In the genomic region with DNA sequence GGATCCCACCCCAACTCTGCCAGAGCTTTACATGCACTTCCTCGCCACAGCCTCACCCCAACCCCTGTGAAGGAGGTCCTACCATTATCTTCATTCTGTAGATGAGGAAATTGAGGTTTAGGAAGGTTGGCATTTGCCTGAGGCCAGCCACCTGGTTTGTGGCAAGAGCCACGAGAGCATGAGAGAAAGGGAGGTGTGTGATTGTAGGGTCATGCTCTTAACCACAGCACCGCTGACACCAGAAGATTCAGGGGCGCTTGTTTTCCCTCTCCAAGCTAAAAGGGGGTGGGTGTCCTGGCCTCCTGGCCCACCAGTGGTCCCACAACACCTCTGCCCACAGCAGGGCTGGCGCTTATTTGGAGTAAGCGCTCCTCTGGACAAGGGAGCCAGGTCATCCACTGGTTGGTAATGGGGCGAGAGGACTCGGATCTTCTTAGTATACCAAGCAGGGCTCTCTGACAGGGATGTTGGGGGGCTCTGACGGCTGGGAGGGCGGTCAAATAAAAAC, we compare ENCODE assay signal across 16 cellular contexts. TPM values are rescaled to one million over a fixed set of nuclear protein-coding genes. Genes with fewer than 3 reads are reported as not detected.
DNase-seq lines count a peak whose midpoint lies in the region; FAIRE-seq and TF ChIP-seq lines count a peak whose summit lies in the region.
"Had no signal": no experiment of that assay in that cellular context is flagged by ENCODE, and none has a peak within 500 bp of the region (broad histone marks: within the 10 kb centered on the region; RNA-seq: fewer than 3 reads in every experiment).

No MANE protein-coding gene starts in this region.

- no peaks in the 10 kb centered on the region for H3F3A ChIP-seq in neural progenitor cell (ENCODE audit: low read depth)

- H2BK12ac ChIP-seq in H1 (ENCODE audit: low read depth, low read length) = no peak overlapping the region

- H3K14ac ChIP-seq in H1 (ENCODE audit: insufficient read length) = no peak overlapping the region

- TF ChIP-seq CTCF in Calu3 (IDR thresholded peaks at IDR 0.05; ENCODE audit: unreplicated experiment) = no peak
- TF ChIP-seq CTCF in H1 (IDR thresholded peaks at IDR 0.05; ENCODE audit: control extremely low read depth in 1 of 3, insufficient read depth in 1 of 3, low read depth in 1 of 3, low read length in 3 of 3) = no peak
- TF ChIP-seq CTCF in neural progenitor cell (IDR thresholded peaks at IDR 0.05) = no peak

- H2AK5ac ChIP-seq in H1 (ENCODE audit: low read depth, low read length) = no peak overlapping the region

- H3K23me2 ChIP-seq in H1 (ENCODE audit: low read depth, low read length) = peaks cover 2% of the 10 kb centered on the region; the same call in 1 of the 2 replicates

- intact Hi-C loops in Calu3 (cut with micrococcal nuclease; ENCODE audit: unreplicated experiment) = loop anchor here (1.0 to 5.0 kb wide), 2 partner anchors 61 to 82 kb away; a partner anchor contains a TSS

- no peaks in the 10 kb centered on the region for H3K36me3 ChIP-seq in H1 (ENCODE audit: control insufficient read depth in 2 of 4, insufficient read depth in 4 of 4, low read length in 3 of 4)
- no peaks in the 10 kb centered on the region for H3K36me3 ChIP-seq in neural progenitor cell
- H3K36me3 ChIP-seq: left lung, upper lobe of right lung had no signal

- peak overlapping the region; percentile 51 to 87 for H3K4me2 ChIP-seq in H1 (ENCODE audit: insufficient read depth in 1 of 2, low read depth in 2 of 2, low read length in 2 of 2)
- peak overlapping the region; percentile 80 for H3K4me2 ChIP-seq in neural progenitor cell

- in situ Hi-C loops in KBM-7 (cut with MboI; ENCODE audit: low pct_unique_long_range_greater_than_20kb, low sequenced_read_pairs) = no loop called here

- no peak overlapping the region for H2AFZ ChIP-seq in H1 (ENCODE audit: low read length)
- H2AFZ ChIP-seq in neural progenitor cell (replicated peaks) = no peak overlapping the region

- no peaks in the 10 kb centered on the region for H4K20me1 ChIP-seq in H1 (replicated peaks in 1 of 2; ENCODE audit: control insufficient read depth in 1 of 2, insufficient read depth in 2 of 2, low read length in 2 of 2)
- no peaks in the 10 kb centered on the region for H4K20me1 ChIP-seq in neural progenitor cell (ENCODE audit: low read depth)

- no peak for TF ChIP-seq EP300 in H1 (IDR thresholded peaks at IDR 0.05; ENCODE audit: borderline replicate concordance in 1 of 2, low read depth in 2 of 2, low read length in 2 of 2)

- no peak for FAIRE-seq in H1 (lab: Jason Lieb, UNC)
- FAIRE-seq: H54 had no signal

- no peak overlapping the region for H2BK15ac ChIP-seq in H1 (ENCODE audit: low read length)

- peaks cover 31% of the 10 kb centered on the region for H3K4me1 Mint-ChIP-seq in Calu3 (ENCODE audit: low read depth, unreplicated experiment)
- peaks cover 3% of the 10 kb centered on the region for H3K4me1 Mint-ChIP-seq in neural progenitor cell
- H3K4me1 Mint-ChIP-seq: nephron had no signal

- H3K27me3 ChIP-seq in H1 (replicated peaks in 1 of 4; ENCODE audit: control insufficient read depth in 3 of 4, extremely low read depth in 1 of 4, insufficient read depth in 3 of 4, low read length in 3 of 4) = peaks cover 2 to 25% (median 19%) of the 10 kb centered on the region in 4 experiments
- H3K27me3 ChIP-seq in neural progenitor cell = peaks cover 79% of the 10 kb centered on the region

- H3K4me3 Mint-ChIP-seq in Calu3 (ENCODE audit: low read depth, unreplicated experiment) = peak overlapping the region; percentile 68
- H3K4me3 Mint-ChIP-seq in neural progenitor cell = no peak overlapping the region
- H3K4me3 Mint-ChIP-seq: activated naive CD4-positive, alpha-beta T cell treated with anti-CD3 and anti-CD28 coated beads, Interleukin-2, amount 10 ng/mL, durations not matched to agents 7 days and 5 days had no signal

- H3K27ac ChIP-seq in H1 (ENCODE audit: low read depth, low read length) (no peak overlapping the region), neural progenitor cell (no peak overlapping the region)
- H3K27ac ChIP-seq: left lung, upper lobe of right lung had no signal

- no peaks in the 10 kb centered on the region; the same call in 1 of the 2 replicates for H3K79me1 ChIP-seq in H1 (ENCODE audit: low read depth, low read length)

- no peaks in the 10 kb centered on the region for H3K9me3 Mint-ChIP-seq in Calu3 (ENCODE audit: low read depth, unreplicated experiment)
- no peaks in the 10 kb centered on the region for H3K9me3 Mint-ChIP-seq in neural progenitor cell
- H3K9me3 Mint-ChIP-seq: activated naive CD4-positive, alpha-beta T cell treated with anti-CD3 and anti-CD28 coated beads, Interleukin-2, amount 10 ng/mL, durations not matched to agents 7 days and 5 days; CD8-positive, alpha-beta T cell; nephron had no signal

- H3K79me2 ChIP-seq in H1 (ENCODE audit: control insufficient read depth in 1 of 2, insufficient read depth in 2 of 2, low read length in 2 of 2) = no peaks in the 10 kb centered on the region
- H3K79me2 ChIP-seq in neural progenitor cell (ENCODE audit: low read depth) = no peaks in the 10 kb centered on the region

- H3K9ac ChIP-seq in H1 (replicated peaks in 1 of 4; ENCODE audit: extremely low read depth in 1 of 4, low read depth in 3 of 4, low read length in 3 of 4) (no peak overlapping the region; a peak in 1 of 7 replicates), neural progenitor cell (no peak overlapping the region)

- H3K4me3 ChIP-seq in H1 (ENCODE audit: extremely low read depth in 1 of 4, insufficient read depth in 2 of 4, low read depth in 3 of 4, low read length in 4 of 4) (peak overlapping the region in 2 of 4 experiments; percentile 30 to 62; a peak in 4 of 8 replicates), neural progenitor cell (no peak overlapping the region)

- TF ChIP-seq RAD21 in H1 (IDR thresholded peaks at IDR 0.05 in 1 of 2, conservative IDR thresholded peaks at IDR 0.05 in 1 of 2; ENCODE audit: low read depth in 2 of 2, low read length in 2 of 2) = no peak

- no peak for DNase-seq in Calu3
- DNase-seq in KBM-7 = peak; percentile 18
- DNase-seq in H1 (ENCODE audit: low read depth in 1 of 2, low spot score in 2 of 2) = no peak
- no peak for DNase-seq in neural progenitor cell (ENCODE audit: low spot score)
- no peak for DNase-seq in iPS-NIHi11 (ENCODE audit: low spot score)
- DNase-seq in globus pallidus (ENCODE audit: low spot score) = no peak
- no peak for DNase-seq in HuH-7 (ENCODE audit: low spot score)
- DNase-seq: CD8-positive, alpha-beta T cell; NCI-H1930; SHP77; upper lobe of right lung had no signal

- no peak overlapping the region for H4K91ac ChIP-seq in H1 (replicated peaks; ENCODE audit: insufficient read length, low read length)

- no peak overlapping the region for H3K23ac ChIP-seq in H1 (ENCODE audit: insufficient read length)

- H2BK120ac ChIP-seq in H1 (replicated peaks; ENCODE audit: low read depth, low read length) = no peak overlapping the region

- TF ChIP-seq POLR2A in H1 (IDR thresholded peaks at IDR 0.05; ENCODE audit: control extremely low read depth in 1 of 2, low read depth in 2 of 2, low read length in 2 of 2) = no peak

- H3K4me1 ChIP-seq in H1 (replicated peaks in 1 of 4; ENCODE audit: control insufficient read depth in 3 of 4, insufficient read depth in 4 of 4, low read length in 3 of 4) (peaks cover 0 to 6% (median 4%) of the 10 kb centered on the region in 4 experiments; a peak in 6 of 7 replicates), neural progenitor cell (no peaks in the 10 kb centered on the region)
- H3K4me1 ChIP-seq: upper lobe of right lung had no signal

- H3K27me3 Mint-ChIP-seq in Calu3 (ENCODE audit: unreplicated experiment) (peaks cover 39% of the 10 kb centered on the region), neural progenitor cell (ENCODE audit: insufficient read depth, low read depth) (peaks cover 29% of the 10 kb centered on the region)

- H3K4ac ChIP-seq in H1 (replicated peaks; ENCODE audit: insufficient read length, low read depth, low read length) = no peak overlapping the region

- H3K9me3 ChIP-seq in H1 (ENCODE audit: insufficient read depth in 2 of 2, low read depth in 1 of 2, low read length in 1 of 2) = no peaks in the 10 kb centered on the region
- H3K9me3 ChIP-seq in neural progenitor cell (ENCODE audit: low read depth) = no peaks in the 10 kb centered on the region
- H3K9me3 ChIP-seq: left lung, upper lobe of right lung had no signal

- H2BK5ac ChIP-seq in H1 (ENCODE audit: low read depth, low read length) = no peak overlapping the region

- H4K5ac ChIP-seq in H1 (ENCODE audit: insufficient read length, low read depth, low read length) = no peak overlapping the region

- H2BK20ac ChIP-seq in H1 (ENCODE audit: low read length) = no peak overlapping the region

- H3K18ac ChIP-seq in H1 (ENCODE audit: extremely low read depth, low read length) = no peak overlapping the region

- WGBS in H1 (ENCODE audit: extremely low coverage in 1 of 2, insufficient coverage in 1 of 2, insufficient read length in 1 of 2, insufficient replicate concordance in 2 of 2, low coverage in 1 of 2, low lambda C conversion rate in 2 of 2, missing lambda C conversion rate in 1 of 2), 2 experiments = 73% methylated on average over 10 of the region's 10 CpGs; no CpG with 5 or more reads in 1 of the 2 experiments

- peak overlapping the region; percentile 26; the same call in 1 of the 2 replicates for H4K8ac ChIP-seq in H1 (ENCODE audit: extremely low read depth, insufficient read depth, low read length)

- POLR2A ChIA-PET in H1 (lab: Charles Lee; ENCODE audit: partially characterized antibody) = interaction anchor here (1.4 to 1.8 kb wide), 2 partner anchors 79 to 154 kb away, joined by 4 to 5 read pairs; a partner anchor contains a TSS

- no TSS peak for BruUV-seq in Calu3 (replicated peaks; lab: Mats Ljungman, UMichigan)

- H3K56ac ChIP-seq in H1 (replicated peaks; ENCODE audit: insufficient read length, low read depth, low read length) = no peak overlapping the region

- H3K36me3 Mint-ChIP-seq in Calu3 (ENCODE audit: insufficient read depth, unreplicated experiment) (peaks cover 18% of the 10 kb centered on the region), neural progenitor cell (no peaks in the 10 kb centered on the region)
- H3K36me3 Mint-ChIP-seq: activated naive CD4-positive, alpha-beta T cell treated with anti-CD3 and anti-CD28 coated beads, Interleukin-2, amount 10 ng/mL, durations not matched to agents 7 days and 5 days; CD8-positive, alpha-beta T cell had no signal

- CTCF ChIA-PET in Calu3 (lab: Charles Lee) (interaction anchor here (1.2 kb wide), 1 partner anchor 80 kb away, joined by 3 read pairs; a partner anchor contains a TSS), H1 (lab: Charles Lee; ENCODE audit: partially characterized antibody) (interaction anchor here (0.6 to 9.7 kb wide), 33 partner anchors 6 to 634 kb away, joined by 3 to 187 read pairs (median 5); a partner anchor contains a TSS)

- no peak overlapping the region for H3K27ac Mint-ChIP-seq in Calu3 (ENCODE audit: unreplicated experiment)
- H3K27ac Mint-ChIP-seq in neural progenitor cell = no peak overlapping the region
- H3K27ac Mint-ChIP-seq: activated naive CD4-positive, alpha-beta T cell treated with anti-CD3 and anti-CD28 coated beads, Interleukin-2, amount 10 ng/mL, durations not matched to agents 7 days and 5 days; CD8-positive, alpha-beta T cell; nephron had no signal

RNA-seq across cellular contexts. Expression of a gene that starts 0.7 kb away (rescaled TPM):
- 0.59 and 1.1 TPM in 2 replicates for total RNA-seq in Calu3 (2022)
- total RNA-seq in H1 (2021; fragmentation: NEBNext Ultra II Directional; extraction: Animal tissue kit (Norgen Biotek cat#: 25700)) = 0.46 TPM in 1 of 2 replicates, not detected in the other
- polyA plus RNA-seq in H1 (2011; rRNA removed) = 0.53 and 0.68 TPM in 2 replicates
- polyA plus RNA-seq in H1 (2011; cell fraction: cytosol; rRNA removed) = 0.74 TPM
- polyA plus RNA-seq in H1 (2011; cell fraction: nucleus; rRNA removed) = 0.97 TPM
- polyA plus RNA-seq in H1 (2012, experiment 1 of 2) = 0.25 to 0.58 TPM (median 0.45 TPM) in 4 replicates
- polyA plus RNA-seq in H1 (2012, experiment 2 of 2) = 0.39 TPM
- 0.43 TPM for polyA plus RNA-seq in H1 (2013, experiment 1 of 2)
- polyA plus RNA-seq in H1 (2013, experiment 2 of 2) = 0.37 TPM
- 1.2 and 1.6 TPM in 2 replicates for polyA minus RNA-seq in H1 (2011; rRNA and poly(A)+ RNA removed)
- not detected for polyA minus RNA-seq in H1 (2011; cell fraction: cytosol; rRNA and poly(A)+ RNA removed)
- 0.30 TPM for polyA minus RNA-seq in H1 (2011; cell fraction: nucleus; rRNA and poly(A)+ RNA removed)
- total RNA-seq in neural progenitor cell (ENCODE audit: low replicate concordance) = not detected in 2 replicates
- total RNA-seq: CD8-positive, alpha-beta T cell; left lung; LHCN-M2; upper lobe of right lung had no signal
